ENCODE assay signal across 17 cellular contexts in genomic region chr6:68197356-68197755, GRCh38.
"Had no signal": no experiment of that assay in that cellular context is flagged by ENCODE, and none has a peak within 500 bp of the region (broad histone marks: within the 10 kb centered on the region; RNA-seq: fewer than 3 reads in every experiment).

No MANE protein-coding gene starts in this region.

- H3K4me1 ChIP-seq: breast epithelium had no signal

- H3K36me3 Mint-ChIP-seq: activated naive CD8-positive, alpha-beta T cell treated with anti-CD3 and anti-CD28 coated beads, Interleukin-2, amount 10 ng/mL, durations not matched to agents 7 days and 5 days; T-cell had no signal

- H3K27ac Mint-ChIP-seq: activated CD8-positive, alpha-beta T cell treated with anti-CD3 and anti-CD28 coated beads for 36 hours; activated naive CD8-positive, alpha-beta T cell treated with anti-CD3 and anti-CD28 coated beads, Interleukin-2, amount 10 ng/mL, durations not matched to agents 7 days and 5 days; T-cell had no signal

- ATAC-seq: activated CD8-positive, alpha-beta T cell treated with anti-CD3 and anti-CD28 coated beads for 36 hours; T-cell had no signal

- H3K36me3 ChIP-seq: breast epithelium had no signal

- H3K4me1 Mint-ChIP-seq: activated naive CD8-positive, alpha-beta T cell treated with anti-CD3 and anti-CD28 coated beads, Interleukin-2, amount 10 ng/mL, durations not matched to agents 7 days and 5 days; T-cell had no signal

- H3K27ac ChIP-seq: breast epithelium, VCaP had no signal

- DNase-seq: activated CD4-positive, alpha-beta T cell treated with anti-CD3 and anti-CD28 coated beads, Interleukin-2, amount 50 U/mL, for 1 hour; activated CD4-positive, CD25-positive, alpha-beta regulatory T cell; activated CD8-positive, alpha-beta memory T cell treated with anti-CD3 and anti-CD28 coated beads, Interleukin-2, amount 50 U/mL, for 48 hours; activated CD8-positive, alpha-beta T cell treated with anti-CD3 and anti-CD28 coated beads for 36 hours; activated naive CD4-positive, alpha-beta T cell treated with anti-CD3 and anti-CD28 coated beads, Interleukin-2, amount 50 U/mL, for 16 hours; activated naive CD8-positive, alpha-beta T cell treated with anti-CD3 and anti-CD28 coated beads, Interleukin-2, amount 10 ng/mL, durations not matched to agents 7 days and 5 days; activated T-cell treated with anti-CD3 and anti-CD28 coated beads, Interleukin-2, amount 50 U/mL, for 1 hour; amygdala; central memory CD4-positive, alpha-beta T cell; NCI-H1105 treated with DMSO at 0.1 percent for 48 hours; NCI-H1436 treated with DMSO at 0.1 percent for 48 hours; NCI-H187; SIG-M5; T-cell; T1000 had no signal

- H3K4me3 ChIP-seq: breast epithelium had no signal

- H3K4me3 Mint-ChIP-seq: activated CD8-positive, alpha-beta T cell treated with anti-CD3 and anti-CD28 coated beads for 36 hours; activated naive CD8-positive, alpha-beta T cell treated with anti-CD3 and anti-CD28 coated beads, Interleukin-2, amount 10 ng/mL, durations not matched to agents 7 days and 5 days; T-cell had no signal

- H3K27me3 Mint-ChIP-seq: activated CD8-positive, alpha-beta T cell treated with anti-CD3 and anti-CD28 coated beads for 36 hours; activated naive CD8-positive, alpha-beta T cell treated with anti-CD3 and anti-CD28 coated beads, Interleukin-2, amount 10 ng/mL, durations not matched to agents 7 days and 5 days; T-cell had no signal

- H3K27me3 ChIP-seq: breast epithelium had no signal
